ENCODE assay signal across 18 cellular contexts in the genomic region with DNA sequence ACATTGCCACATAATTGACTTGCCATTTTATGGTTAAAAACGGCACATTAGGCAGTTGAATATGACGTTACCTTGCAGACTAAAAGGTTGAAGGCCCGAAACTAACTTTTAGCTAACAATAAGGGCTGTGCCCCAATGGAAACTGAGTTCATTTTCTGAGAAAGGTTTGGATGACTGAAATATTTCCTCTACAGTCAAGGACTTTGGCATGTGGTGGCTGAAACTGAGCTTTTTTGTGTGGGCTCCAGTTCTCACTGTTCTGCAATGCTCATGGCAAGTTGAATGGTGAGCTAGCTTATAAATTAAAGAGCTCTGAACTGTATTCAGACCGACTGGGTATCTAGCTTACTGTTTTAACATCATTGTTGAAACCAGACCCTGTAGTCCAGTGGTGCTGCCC. TPM values are rescaled to one million over a fixed set of nuclear protein-coding genes. Genes with fewer than 3 reads are reported as not detected.
DNase-seq lines count a peak whose midpoint lies in the region; ATAC-seq and TF ChIP-seq lines count a peak whose summit lies in the region.
"Had no signal": no experiment of that assay in that cellular context is flagged by ENCODE, and none has a peak within 500 bp of the region (broad histone marks: within the 10 kb centered on the region; RNA-seq: fewer than 3 reads in every experiment).

No MANE protein-coding gene starts in this region.

- H3K27ac ChIP-seq in MM.1S (ENCODE audit: low read length) (peak overlapping the region; percentile 60; the same call in 1 of the 2 replicates), psoas muscle (no peak overlapping the region)
- H3K27ac ChIP-seq: lower lobe of right lung, SK-N-MC had no signal

- H3K4me1 Mint-ChIP-seq in activated CD4-positive, alpha-beta T cell treated with anti-CD3 and anti-CD28 coated beads, Interleukin-2, amount 10 ng/mL, durations not matched to agents 24 days and 14 days: peaks cover 5% of the 10 kb centered on the region
- H3K4me1 Mint-ChIP-seq in memory B cell: peaks cover 8% of the 10 kb centered on the region
- H3K4me1 Mint-ChIP-seq: H9 had no signal

- no peaks in the 10 kb centered on the region for H3K9me2 ChIP-seq in MM.1S (replicated peaks; ENCODE audit: insufficient read depth, low read length)

- 46 to 74% (median 70%) methylated on average over 4 of the region's 4 CpGs for WGBS in psoas muscle, 3 donors

- intact Hi-C loops in activated CD4-positive, alpha-beta T cell treated with anti-CD3 and anti-CD28 coated beads, Interleukin-2, amount 10 ng/mL, durations not matched to agents 24 days and 14 days (cut with micrococcal nuclease): loop anchor here (1.0 kb wide), 1 partner anchor 53 kb away; no protein-coding TSS in a partner anchor
- intact Hi-C loops in psoas muscle (cut with DNase I): no loop called here

- H3K4me3 Mint-ChIP-seq in activated CD4-positive, alpha-beta T cell treated with anti-CD3 and anti-CD28 coated beads, Interleukin-2, amount 10 ng/mL, durations not matched to agents 24 days and 14 days: peak overlapping the region; percentile 7
- H3K4me3 Mint-ChIP-seq in memory B cell: no peak overlapping the region
- H3K4me3 Mint-ChIP-seq: activated B cell treated with CpG ODN at 0.5 μM for 24 hours, H9 had no signal

- peaks cover 22% of the 10 kb centered on the region for H3K4me1 ChIP-seq in MM.1S (ENCODE audit: low read length)
- peaks cover 3% of the 10 kb centered on the region for H3K4me1 ChIP-seq in psoas muscle

- H3K9me3 ChIP-seq in MM.1S (replicated peaks; ENCODE audit: insufficient read depth, low read length): no peaks in the 10 kb centered on the region
- peaks cover 4% of the 10 kb centered on the region for H3K9me3 ChIP-seq in psoas muscle

- ATAC-seq in GM21390 (IDR thresholded peaks at IDR 0.05; ENCODE audit: unreplicated experiment) (peak; percentile 70), memory B cell (ENCODE audit: low read depth) (no peak), psoas muscle (no peak), GM18519 (IDR thresholded peaks at IDR 0.05; ENCODE audit: low FRiP score, unreplicated experiment) (no peak)
- ATAC-seq: K562, lower lobe of right lung had no signal

- H3K4me3 ChIP-seq in MM.1S (ENCODE audit: low read length) (no peak overlapping the region), psoas muscle (no peak overlapping the region)
- H3K4me3 ChIP-seq: K562, lower lobe of right lung, SK-N-MC had no signal

- peak overlapping the region; percentile 53 for H3K4me2 ChIP-seq in MM.1S (ENCODE audit: low read depth, low read length)

- H3K9ac ChIP-seq in MM.1S (ENCODE audit: low read length): no peak overlapping the region

- no peaks in the 10 kb centered on the region for H3K79me2 ChIP-seq in MM.1S (ENCODE audit: low read length)

- no peak for DNase-seq in activated CD4-positive, alpha-beta T cell treated with anti-CD3 and anti-CD28 coated beads, Interleukin-2, amount 10 ng/mL, durations not matched to agents 24 days and 14 days
- DNase-seq in activated CD4-positive, alpha-beta T cell treated with anti-CD3 and anti-CD28 coated beads for 4 hours: no peak
- peak; percentile 58 for DNase-seq in MM.1S
- DNase-seq in memory B cell (ENCODE audit: low spot score in 2 of 2): no peak
- no peak for DNase-seq in psoas muscle
- DNase-seq in NCI-H1694 treated with DMSO at 0.1 percent for 48 hours (lab: John Stamatoyannopoulos, UW): no peak
- DNase-seq: activated B cell treated with CpG ODN at 0.5 μM for 24 hours; Calu3; H9; lower lobe of right lung; NCI-H2081; NK-92 treated with Interleukin-12 subunit alpha and Interleukin-12 subunit beta, amount 100 ng/mL, for 24 hours had no signal

- H4K20me1 ChIP-seq in MM.1S (ENCODE audit: insufficient read depth, low read length): no peaks in the 10 kb centered on the region

- H3K9me3 Mint-ChIP-seq in activated CD4-positive, alpha-beta T cell treated with anti-CD3 and anti-CD28 coated beads, Interleukin-2, amount 10 ng/mL, durations not matched to agents 24 days and 14 days: peaks cover 19% of the 10 kb centered on the region
- peaks cover 13% of the 10 kb centered on the region for H3K9me3 Mint-ChIP-seq in memory B cell

- peaks cover 2% of the 10 kb centered on the region for H3K27me3 Mint-ChIP-seq in activated CD4-positive, alpha-beta T cell treated with anti-CD3 and anti-CD28 coated beads, Interleukin-2, amount 10 ng/mL, durations not matched to agents 24 days and 14 days
- no peaks in the 10 kb centered on the region for H3K27me3 Mint-ChIP-seq in memory B cell
- H3K27me3 Mint-ChIP-seq: activated B cell treated with CpG ODN at 0.5 μM for 24 hours had no signal

- no peak overlapping the region for H2AFZ ChIP-seq in MM.1S (ENCODE audit: low read length)

- no peaks in the 10 kb centered on the region for H3K36me3 ChIP-seq in MM.1S (replicated peaks; ENCODE audit: insufficient read depth, low read length)
- H3K36me3 ChIP-seq in psoas muscle (ENCODE audit: insufficient read depth in 1 of 2, low read depth in 1 of 2): no peaks in the 10 kb centered on the region

- TF ChIP-seq CTCF in MM.1S (IDR thresholded peaks at IDR 0.05; ENCODE audit: low read length) (no peak), psoas muscle (IDR thresholded peaks at IDR 0.05) (no peak)

- H3K27me3 ChIP-seq in MM.1S (replicated peaks; ENCODE audit: insufficient read depth, low read length) (no peaks in the 10 kb centered on the region), psoas muscle (ENCODE audit: insufficient read depth in 3 of 3, low read length in 2 of 3) (no peaks in the 10 kb centered on the region)

- peaks cover 1% of the 10 kb centered on the region for H3K36me3 Mint-ChIP-seq in activated CD4-positive, alpha-beta T cell treated with anti-CD3 and anti-CD28 coated beads, Interleukin-2, amount 10 ng/mL, durations not matched to agents 24 days and 14 days (ENCODE audit: low read depth)
- peaks cover 31% of the 10 kb centered on the region for H3K36me3 Mint-ChIP-seq in memory B cell

- peak overlapping the region; percentile 88 for H3K27ac Mint-ChIP-seq in activated CD4-positive, alpha-beta T cell treated with anti-CD3 and anti-CD28 coated beads, Interleukin-2, amount 10 ng/mL, durations not matched to agents 24 days and 14 days
- peak overlapping the region; percentile 25 for H3K27ac Mint-ChIP-seq in memory B cell
- H3K27ac Mint-ChIP-seq: activated B cell treated with CpG ODN at 0.5 μM for 24 hours, H9 had no signal

- 0 out of 2 replicates have a peak, but pooled peaks cover 4% of the 10 kb centered on the region for H3F3A ChIP-seq in MM.1S (ENCODE audit: insufficient read depth, low read length)

RNA-seq across cellular contexts. Expression of a gene that starts 23.8 kb away (rescaled TPM):
- not detected in 2 replicates for total RNA-seq in activated CD4-positive, alpha-beta T cell treated with anti-CD3 and anti-CD28 coated beads, Interleukin-2, amount 10 ng/mL, durations not matched to agents 24 days and 14 days
- under 1 TPM in 1 of 4 donors, not detected in 3; 0.19 TPM for total RNA-seq in psoas muscle
- under 1 TPM in 1 of 3 donors, not detected in 2; 0.04 TPM for polyA plus RNA-seq in psoas muscle
- total RNA-seq: Calu3, skeletal muscle tissue, urinary bladder had no signal

RNA-seq across cellular contexts. Expression of a gene that starts 51.9 kb away (rescaled TPM):
- 182 and 196 TPM in 2 replicates for total RNA-seq in activated CD4-positive, alpha-beta T cell treated with anti-CD3 and anti-CD28 coated beads, Interleukin-2, amount 10 ng/mL, durations not matched to agents 24 days and 14 days
- total RNA-seq in psoas muscle: 100 to 1,000 TPM; 168 to 259 (median 235) TPM
- polyA plus RNA-seq in psoas muscle: 100 to 1,000 TPM; 173 to 328 (median 225) TPM
